Comparison of ENCODE assay signal across 9 cellular contexts in the genomic region with DNA sequence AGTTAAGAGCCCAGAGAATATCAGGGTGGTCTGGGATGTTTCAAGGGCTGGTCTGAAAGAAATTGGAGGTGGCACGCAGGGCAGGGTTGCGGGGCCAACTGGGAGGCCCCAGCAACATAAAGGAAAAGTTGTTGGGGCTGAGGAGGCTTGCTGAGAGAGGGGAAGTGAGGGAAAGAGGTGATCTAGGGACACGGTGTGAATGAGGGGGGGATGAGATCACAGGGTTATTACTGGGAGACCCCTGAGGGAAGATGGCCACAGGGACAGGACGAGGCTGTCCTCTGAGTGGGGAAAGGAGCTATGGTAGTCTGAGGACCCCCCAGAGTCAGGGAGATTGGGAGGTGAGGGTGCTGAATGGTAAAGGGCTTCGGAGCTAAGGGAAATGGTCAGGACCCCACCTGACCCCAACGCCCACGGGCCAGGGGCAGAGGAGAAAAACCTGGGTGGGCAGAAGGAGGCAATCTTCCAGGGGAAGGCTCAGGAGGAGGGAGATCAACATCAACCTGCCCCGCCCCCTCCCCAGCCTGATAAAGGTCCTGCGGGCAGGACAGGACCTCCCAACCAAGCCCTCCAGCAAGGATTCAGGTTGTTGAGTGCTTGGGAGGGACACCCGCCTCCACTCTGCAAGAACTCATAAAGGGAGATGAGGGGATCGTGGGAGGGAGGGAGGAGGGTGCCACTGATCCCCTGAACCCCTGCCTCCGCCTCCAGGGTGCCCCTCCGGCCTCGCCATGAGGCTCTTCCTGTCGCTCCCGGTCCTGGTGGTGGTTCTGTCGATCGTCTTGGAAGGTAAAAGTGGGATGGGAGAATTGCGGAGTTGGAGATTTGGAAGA. TPM values are rescaled to one million over a fixed set of nuclear protein-coding genes. Genes with fewer than 3 reads are reported as not detected.
DNase-seq lines count a peak whose midpoint lies in the region; ATAC-seq and TF ChIP-seq lines count a peak whose summit lies in the region.
"Not testable (repeated sequence)": the region's sequence is repeated elsewhere in the genome, so short reads cannot be mapped to it uniquely, and the experiment has no call there.
"Had no signal": no experiment of that assay in that cellular context is flagged by ENCODE, and none has a peak within 500 bp of the region (broad histone marks: within the 10 kb centered on the region; RNA-seq: fewer than 3 reads in every experiment).

No MANE protein-coding gene starts in this region.

- not testable (repeated sequence) for BruUV-seq in A673 (replicated peaks; lab: Mats Ljungman, UMichigan)

- not testable (repeated sequence) for H3K27me3 ChIP-seq in A673 (replicated peaks; ENCODE audit: insufficient read depth, low read depth, low read length, poor library complexity); duodenal mucosa (ENCODE audit: control insufficient read depth in 1 of 2, insufficient read depth in 2 of 2, low read length in 2 of 2); iPS-20b (ENCODE audit: insufficient read depth, low read length); parathyroid adenoma (ENCODE audit: control insufficient read depth, insufficient read depth, low read length)

- H3K27me3 Mint-ChIP-seq in activated CD4-positive, alpha-beta T cell treated with anti-CD3 and anti-CD28 coated beads, Interleukin-2, amount 10 ng/mL, durations not matched to agents 24 days and 14 days: peaks cover 15% of the 10 kb centered on the region

- not testable (repeated sequence) for H3K4me1 ChIP-seq in A673 (ENCODE audit: insufficient read depth, low read length, poor library complexity, severe bottlenecking); duodenal mucosa (ENCODE audit: control insufficient read depth in 1 of 2, insufficient read depth in 2 of 2, low read length in 2 of 2); iPS-20b (ENCODE audit: insufficient read depth, low read length); parathyroid adenoma

- not testable (repeated sequence) for H3K9me3 ChIP-seq in A673 (ENCODE audit: low read depth, low read length, poor library complexity, severe bottlenecking); duodenal mucosa (ENCODE audit: control insufficient read depth in 1 of 2, low read length in 2 of 2); iPS-20b (ENCODE audit: insufficient read depth, low read depth, low read length); parathyroid adenoma (ENCODE audit: control insufficient read depth, low read length)

- not testable (repeated sequence) for H3K79me2 ChIP-seq in parathyroid adenoma

- POLR2A ChIA-PET in A673 (lab: Charles Lee; ENCODE audit: low non-redundant PET): not testable (repeated sequence)

- intact Hi-C loops in A673 (cut with micrococcal nuclease; ENCODE audit: unreplicated experiment); activated CD4-positive, alpha-beta T cell treated with anti-CD3 and anti-CD28 coated beads, Interleukin-2, amount 10 ng/mL, durations not matched to agents 24 days and 14 days (cut with micrococcal nuclease): not testable (repeated sequence)

- peak overlapping the region; percentile 74 for H3K4me3 Mint-ChIP-seq in activated CD4-positive, alpha-beta T cell treated with anti-CD3 and anti-CD28 coated beads, Interleukin-2, amount 10 ng/mL, durations not matched to agents 24 days and 14 days

- ATAC-seq in HG03354 (IDR thresholded peaks at IDR 0.05; ENCODE audit: poor library complexity, severe bottlenecking, unreplicated experiment): peak; percentile 8

- H3K4me2 ChIP-seq in parathyroid adenoma (ENCODE audit: low read length): peak overlapping the region; percentile 62

- CTCF ChIA-PET in A673 (lab: Charles Lee): not testable (repeated sequence)

- not testable (repeated sequence) for H3K4me1 Mint-ChIP-seq in activated CD4-positive, alpha-beta T cell treated with anti-CD3 and anti-CD28 coated beads, Interleukin-2, amount 10 ng/mL, durations not matched to agents 24 days and 14 days

- H3K27ac ChIP-seq in A673 (ENCODE audit: low read depth, low read length, poor library complexity, severe bottlenecking); iPS-20b (ENCODE audit: low read length); parathyroid adenoma: not testable (repeated sequence)
- peak overlapping the region; percentile 6 for H3K27ac ChIP-seq in duodenal mucosa (ENCODE audit: low read depth, low read length)

- TF ChIP-seq CTCF in A673 (conservative IDR thresholded peaks at IDR 0.05; ENCODE audit: low read depth, low read length); parathyroid adenoma (IDR thresholded peaks at IDR 0.05): not testable (repeated sequence)

- not testable (repeated sequence) for H3K9ac ChIP-seq in duodenal mucosa (ENCODE audit: low read depth in 1 of 2, low read length in 2 of 2); iPS-20b (ENCODE audit: low read depth, low read length); parathyroid adenoma

- H3K36me3 Mint-ChIP-seq in activated CD4-positive, alpha-beta T cell treated with anti-CD3 and anti-CD28 coated beads, Interleukin-2, amount 10 ng/mL, durations not matched to agents 24 days and 14 days (ENCODE audit: low read depth): not testable (repeated sequence)

- DNase-seq in A673 (ENCODE audit: low spot score); activated CD4-positive, alpha-beta T cell treated with anti-CD3 and anti-CD28 coated beads, Interleukin-2, amount 10 ng/mL, durations not matched to agents 24 days and 14 days: not testable (repeated sequence)

- H3K4me3 ChIP-seq in A673 (ENCODE audit: low read depth, low read length, poor library complexity, severe bottlenecking) (peak overlapping the region; percentile 39), duodenal mucosa (ENCODE audit: low read depth in 1 of 2, low read length in 2 of 2) (peak overlapping the region; percentile 32 to 57), iPS-20b (ENCODE audit: low read length) (peak overlapping the region; percentile 21; the same call in 1 of the 2 replicates), parathyroid adenoma (ENCODE audit: low read depth, low read length) (peak overlapping the region; percentile 39)

- not testable (repeated sequence) for H3K9me3 Mint-ChIP-seq in activated CD4-positive, alpha-beta T cell treated with anti-CD3 and anti-CD28 coated beads, Interleukin-2, amount 10 ng/mL, durations not matched to agents 24 days and 14 days

- H2AFZ ChIP-seq in parathyroid adenoma: peak overlapping the region; percentile 87

- H3K36me3 ChIP-seq in A673 (ENCODE audit: insufficient read depth, low read length, poor library complexity, severe bottlenecking); duodenal mucosa (ENCODE audit: control insufficient read depth in 1 of 2, insufficient read depth in 2 of 2, low read length in 2 of 2); iPS-20b (ENCODE audit: insufficient read depth, low read depth, low read length); parathyroid adenoma (ENCODE audit: control insufficient read depth, insufficient read depth, low read length): not testable (repeated sequence)

- peak overlapping the region; percentile 69 for H3K27ac Mint-ChIP-seq in activated CD4-positive, alpha-beta T cell treated with anti-CD3 and anti-CD28 coated beads, Interleukin-2, amount 10 ng/mL, durations not matched to agents 24 days and 14 days

RNA-seq across cellular contexts. Expression of gene APOC1, which starts 12.1 kb away (rescaled TPM):
- total RNA-seq in A673 (2021): 2.3 and 5.5 TPM in 2 replicates
- total RNA-seq in activated CD4-positive, alpha-beta T cell treated with anti-CD3 and anti-CD28 coated beads, Interleukin-2, amount 10 ng/mL, durations not matched to agents 24 days and 14 days: 1.8 and 2.1 TPM in 2 replicates

RNA-seq across cellular contexts. Expression of gene APOC4, which starts 15.6 kb away (rescaled TPM):
- not detected in 2 replicates for total RNA-seq in A673 (2021)
- total RNA-seq in activated CD4-positive, alpha-beta T cell treated with anti-CD3 and anti-CD28 coated beads, Interleukin-2, amount 10 ng/mL, durations not matched to agents 24 days and 14 days: not detected in 2 replicates
- total RNA-seq: breast epithelium; naive thymus-derived CD8-positive, alpha-beta T cell; ureter had no signal

RNA-seq across cellular contexts. Expression of gene APOC2, which starts 19.4 kb away (rescaled TPM):
- not detected in 2 replicates for total RNA-seq in A673 (2021)
- not detected in 2 replicates for total RNA-seq in activated CD4-positive, alpha-beta T cell treated with anti-CD3 and anti-CD28 coated beads, Interleukin-2, amount 10 ng/mL, durations not matched to agents 24 days and 14 days
- total RNA-seq: naive thymus-derived CD8-positive, alpha-beta T cell had no signal

RNA-seq across cellular contexts. Expression of gene APOE, which starts 20.9 kb away (rescaled TPM):
- total RNA-seq in A673 (2021): 9.4 and 10.4 TPM in 2 replicates
- 0.83 and 1.1 TPM in 2 replicates for total RNA-seq in activated CD4-positive, alpha-beta T cell treated with anti-CD3 and anti-CD28 coated beads, Interleukin-2, amount 10 ng/mL, durations not matched to agents 24 days and 14 days

RNA-seq across cellular contexts. Expression of gene CLPTM1, which starts 28.7 kb away (rescaled TPM):
- 135 and 138 TPM in 2 replicates for total RNA-seq in A673 (2021)
- 71.7 and 76.6 TPM in 2 replicates for total RNA-seq in activated CD4-positive, alpha-beta T cell treated with anti-CD3 and anti-CD28 coated beads, Interleukin-2, amount 10 ng/mL, durations not matched to agents 24 days and 14 days
